In genomic region chr19:58262922-58263296, GRCh38 we compare ENCODE assay signal across 31 cellular contexts. TPM values are rescaled to one million over a fixed set of nuclear protein-coding genes. Genes with fewer than 3 reads are reported as not detected.
DNase-seq lines count a peak whose midpoint lies in the region; ATAC-seq and TF ChIP-seq lines count a peak whose summit lies in the region.
"Had no signal": no experiment of that assay in that cellular context is flagged by ENCODE, and none has a peak within 500 bp of the region (broad histone marks: within the 10 kb centered on the region; RNA-seq: fewer than 3 reads in every experiment).

No MANE protein-coding gene starts in this region.

- H3K4me1 ChIP-seq in liver (ENCODE audit: control insufficient read depth in 4 of 4, insufficient read depth in 4 of 4, low read length in 3 of 4) = no peaks in the 10 kb centered on the region
- H3K4me1 ChIP-seq in right lobe of liver = no peaks in the 10 kb centered on the region
- no peaks in the 10 kb centered on the region for H3K4me1 ChIP-seq in naive thymus-derived CD4-positive, alpha-beta T cell (ENCODE audit: control insufficient read depth in 2 of 2, insufficient read depth in 2 of 2, low read length in 2 of 2)

- 98% methylated on average over 7 of the region's 7 CpGs for WGBS in liver
- 94% methylated on average over 6 of the region's 7 CpGs for WGBS in right lobe of liver (ENCODE audit: insufficient coverage, low coverage, low lambda C conversion rate, missing lambda C conversion rate)

- TF ChIP-seq CTCF in liver (IDR thresholded peaks at IDR 0.05; ENCODE audit: low read depth, low read length, missing input control) (no peak), right lobe of liver (IDR thresholded peaks at IDR 0.05) (no peak), coronary artery (IDR thresholded peaks at IDR 0.05) (no peak), type B pancreatic cell (conservative IDR thresholded peaks at IDR 0.05) (no peak)

- DNase-seq in right lobe of liver (no peak), coronary artery (ENCODE audit: low spot score) (no peak), type B pancreatic cell (ENCODE audit: extremely low spot score, unreplicated experiment) (no peak), T-helper 2 cell (no peak)
- no peak for DNase-seq in naive thymus-derived CD4-positive, alpha-beta T cell
- no peak for DNase-seq in activated CD4-positive, alpha-beta T cell treated with anti-CD3 and anti-CD28 coated beads, Interleukin-2, amount 10 ng/mL, durations not matched to agents 24 days and 14 days
- DNase-seq: activated CD8-positive, alpha-beta T cell treated with anti-CD3 and anti-CD28 coated beads, Interleukin-2, amount 10 ng/mL, durations not matched to agents 7 days and 5 days; activated naive CD4-positive, alpha-beta T cell; activated T-cell treated with anti-CD3 and anti-CD28 coated beads, Interleukin-2, amount 50 U/mL, for 1 hour; amygdala; C1 segment of cervical spinal cord; DMS 273 treated with DMSO at 0.1 percent for 48 hours; dorsolateral prefrontal cortex; GDM1; Kasumi-1; left colon; midbrain; NCI-H1092 treated with DMSO at 0.1 percent for 48 hours; NCI-H2029 treated with DMSO at 0.1 percent for 48 hours; NCI-H510A; stimulated activated CD4-positive, alpha-beta T cell treated with anti-CD3 and anti-CD28 coated beads, Interleukin-12 subunit alpha, Interleukin-12 subunit beta, amount 100 ng/mL, for 4 hours; stimulated activated CD8-positive, alpha-beta memory T cell treated with anti-CD3 and anti-CD28 coated beads, Interleukin-4, amount 100 ng/mL, for 48 hours; T-helper 9 cell had no signal

- ATAC-seq in right lobe of liver (no peak), GM19351 (IDR thresholded peaks at IDR 0.05; ENCODE audit: unreplicated experiment) (no peak)
- no peak for ATAC-seq in naive thymus-derived CD4-positive, alpha-beta T cell
- ATAC-seq: activated CD8-positive, alpha-beta T cell treated with anti-CD3 and anti-CD28 coated beads, Interleukin-2, amount 10 ng/mL, durations not matched to agents 7 days and 5 days; left colon; SK-N-SH treated with all-trans-retinoic acid at 6 μM for 48 hours; WTC11 had no signal

- intact Hi-C loops in right lobe of liver (cut with DNase I) = no loop called here
- intact Hi-C loops in naive thymus-derived CD4-positive, alpha-beta T cell (cut with micrococcal nuclease) = no loop called here
- intact Hi-C loops in activated CD4-positive, alpha-beta T cell treated with anti-CD3 and anti-CD28 coated beads, Interleukin-2, amount 10 ng/mL, durations not matched to agents 24 days and 14 days (cut with micrococcal nuclease) = no loop called here

- CTCF ChIA-PET in naive thymus-derived CD4-positive, alpha-beta T cell (lab: Charles Lee) = no interaction called here

- H3K4me3 Mint-ChIP-seq in naive thymus-derived CD4-positive, alpha-beta T cell = peak overlapping the region in 1 of 10 donors; percentile 12
- H3K4me3 Mint-ChIP-seq in type B pancreatic cell = no peak overlapping the region
- no peak overlapping the region for H3K4me3 Mint-ChIP-seq in activated CD4-positive, alpha-beta T cell treated with anti-CD3 and anti-CD28 coated beads, Interleukin-2, amount 10 ng/mL, durations not matched to agents 24 days and 14 days
- H3K4me3 Mint-ChIP-seq: activated CD8-positive, alpha-beta T cell treated with anti-CD3 and anti-CD28 coated beads, Interleukin-2, amount 10 ng/mL, durations not matched to agents 7 days and 5 days; WTC11 had no signal

- H3K27ac ChIP-seq in liver (ENCODE audit: low read depth in 1 of 2, low read length in 2 of 2) (no peak overlapping the region), right lobe of liver (no peak overlapping the region), coronary artery (no peak overlapping the region)
- no peak overlapping the region for H3K27ac ChIP-seq in naive thymus-derived CD4-positive, alpha-beta T cell (ENCODE audit: low read depth, low read length)
- H3K27ac ChIP-seq: cardiac muscle cell, dorsolateral prefrontal cortex, neutrophil, RWPE1 had no signal

- TF ChIP-seq POLR2A in right lobe of liver (IDR thresholded peaks at IDR 0.05) = no peak

- peaks cover 11 to 80% (median 59%) of the 10 kb centered on the region in 5 donors for H3K36me3 Mint-ChIP-seq in naive thymus-derived CD4-positive, alpha-beta T cell
- peaks cover 62% of the 10 kb centered on the region for H3K36me3 Mint-ChIP-seq in type B pancreatic cell
- H3K36me3 Mint-ChIP-seq in activated CD4-positive, alpha-beta T cell treated with anti-CD3 and anti-CD28 coated beads, Interleukin-2, amount 10 ng/mL, durations not matched to agents 24 days and 14 days (ENCODE audit: low read depth) = peaks cover 81% of the 10 kb centered on the region

- H3K27ac Mint-ChIP-seq in naive thymus-derived CD4-positive, alpha-beta T cell = peak overlapping the region in 1 of 9 donors; percentile 32
- peak overlapping the region; percentile 16 for H3K27ac Mint-ChIP-seq in type B pancreatic cell
- H3K27ac Mint-ChIP-seq in activated CD4-positive, alpha-beta T cell treated with anti-CD3 and anti-CD28 coated beads, Interleukin-2, amount 10 ng/mL, durations not matched to agents 24 days and 14 days = no peak overlapping the region
- H3K27ac Mint-ChIP-seq: activated CD8-positive, alpha-beta T cell treated with anti-CD3 and anti-CD28 coated beads, Interleukin-2, amount 10 ng/mL, durations not matched to agents 7 days and 5 days; WTC11 had no signal

- peaks cover 1 to 99% (median 71%) of the 10 kb centered on the region in 11 donors for H3K9me3 Mint-ChIP-seq in naive thymus-derived CD4-positive, alpha-beta T cell
- peaks cover 16% of the 10 kb centered on the region for H3K9me3 Mint-ChIP-seq in type B pancreatic cell
- peaks cover 7% of the 10 kb centered on the region for H3K9me3 Mint-ChIP-seq in activated CD4-positive, alpha-beta T cell treated with anti-CD3 and anti-CD28 coated beads, Interleukin-2, amount 10 ng/mL, durations not matched to agents 24 days and 14 days

- POLR2A ChIA-PET in naive thymus-derived CD4-positive, alpha-beta T cell (lab: Charles Lee) = interaction anchor here (1.0 to 1.6 kb wide), 3 partner anchors 9 to 81 kb away, joined by 3 to 5 read pairs (median 3); partner anchors contain the start of gene ZNF274

- H3K36me3 ChIP-seq in liver (ENCODE audit: control insufficient read depth in 4 of 4, insufficient read depth in 3 of 4, low read depth in 1 of 4, low read length in 3 of 4) (peaks cover 0 to 46% (median 32%) of the 10 kb centered on the region in 4 donors), right lobe of liver (peaks cover 0 to 25% (median 0%) of the 10 kb centered on the region in 4 donors)
- peaks cover 6 to 81% (median 11%) of the 10 kb centered on the region in 3 experiments for H3K36me3 ChIP-seq in naive thymus-derived CD4-positive, alpha-beta T cell (ENCODE audit: control insufficient read depth in 2 of 3, insufficient read depth in 3 of 3, low read length in 3 of 3)
- H3K36me3 ChIP-seq: neutrophil had no signal

- no peaks in the 10 kb centered on the region for H3K27me3 Mint-ChIP-seq in naive thymus-derived CD4-positive, alpha-beta T cell
- H3K27me3 Mint-ChIP-seq in type B pancreatic cell = no peaks in the 10 kb centered on the region
- H3K27me3 Mint-ChIP-seq in activated CD4-positive, alpha-beta T cell treated with anti-CD3 and anti-CD28 coated beads, Interleukin-2, amount 10 ng/mL, durations not matched to agents 24 days and 14 days = no peaks in the 10 kb centered on the region

- no peaks in the 10 kb centered on the region for H3K27me3 ChIP-seq in liver (ENCODE audit: control insufficient read depth in 4 of 4, insufficient read depth in 4 of 4, low read length in 3 of 4)
- H3K27me3 ChIP-seq in right lobe of liver = no peaks in the 10 kb centered on the region
- H3K27me3 ChIP-seq in naive thymus-derived CD4-positive, alpha-beta T cell (ENCODE audit: control insufficient read depth in 2 of 2, insufficient read depth in 2 of 2, low read length in 2 of 2) = no peaks in the 10 kb centered on the region
- H3K27me3 ChIP-seq: cardiac muscle cell, dorsolateral prefrontal cortex, neutrophil had no signal

- H3K4me3 ChIP-seq in liver (ENCODE audit: low read depth in 1 of 3, low read length in 3 of 3) (peak overlapping the region in 2 of 3 donors; percentile 61 to 70), right lobe of liver (no peak overlapping the region), coronary artery (peak overlapping the region; percentile 46)
- peak overlapping the region; percentile 33 for H3K4me3 ChIP-seq in naive thymus-derived CD4-positive, alpha-beta T cell (ENCODE audit: low read length)
- H3K4me3 ChIP-seq: cardiac muscle cell, dorsolateral prefrontal cortex had no signal

- TF ChIP-seq RAD21 in liver (IDR thresholded peaks at IDR 0.05) = no peak

- H3K9ac ChIP-seq in liver (ENCODE audit: low read depth in 1 of 2, low read length in 2 of 2) = no peak overlapping the region

- H3K4me1 Mint-ChIP-seq in naive thymus-derived CD4-positive, alpha-beta T cell = no peaks in the 10 kb centered on the region
- H3K4me1 Mint-ChIP-seq in type B pancreatic cell (ENCODE audit: unreplicated experiment) = no peaks in the 10 kb centered on the region
- no peaks in the 10 kb centered on the region for H3K4me1 Mint-ChIP-seq in activated CD4-positive, alpha-beta T cell treated with anti-CD3 and anti-CD28 coated beads, Interleukin-2, amount 10 ng/mL, durations not matched to agents 24 days and 14 days
- H3K4me1 Mint-ChIP-seq: WTC11 had no signal

- H3K9me3 ChIP-seq in liver (ENCODE audit: control insufficient read depth in 4 of 4, low read length in 3 of 4) = peaks cover 77 to 87% (median 80%) of the 10 kb centered on the region in 4 donors
- H3K9me3 ChIP-seq in right lobe of liver = peaks cover 9 to 85% (median 52%) of the 10 kb centered on the region in 4 donors
- H3K9me3 ChIP-seq in naive thymus-derived CD4-positive, alpha-beta T cell (ENCODE audit: control insufficient read depth in 2 of 3, low read length in 3 of 3) = peaks cover 32 to 99% (median 69%) of the 10 kb centered on the region in 3 experiments

RNA-seq across cellular contexts. Expression of gene ZNF8, which starts 15.8 kb away (rescaled TPM):
- total RNA-seq in liver (1 to 10 TPM; 2.7 to 4.6 TPM), right lobe of liver (1 to 10 TPM; 1.0 to 2.3 (median 1.6) TPM), type B pancreatic cell (ENCODE audit: low replicate concordance) (10.8 and 16.4 TPM in 2 replicates)
- under 1 TPM; 0.37 to 0.50 TPM for polyA plus RNA-seq in liver
- 10 to 100 TPM in 2 of 5 experiments, 1 to 10 TPM in 3; 5.2 to 10.5 (median 10.0) TPM for total RNA-seq in naive thymus-derived CD4-positive, alpha-beta T cell
- polyA plus RNA-seq in naive thymus-derived CD4-positive, alpha-beta T cell = 1 to 10 TPM in 1 of 2 donors, under 1 TPM in 1; 0.97 to 1.4 TPM
- 4.8 and 5.1 TPM in 2 replicates for total RNA-seq in activated CD4-positive, alpha-beta T cell treated with anti-CD3 and anti-CD28 coated beads, Interleukin-2, amount 10 ng/mL, durations not matched to agents 24 days and 14 days

RNA-seq across cellular contexts. Expression of gene ZNF544, which starts 34.2 kb away (rescaled TPM):
- total RNA-seq in liver = 10 to 100 TPM; 14.9 to 25.2 TPM
- 1 to 10 TPM; 2.5 to 7.7 TPM for polyA plus RNA-seq in liver
- 10 to 100 TPM in 3 of 6 experiments, 1 to 10 TPM in 3; 6.1 to 16.5 (median 10.7) TPM for total RNA-seq in right lobe of liver
- 10 to 100 TPM; 19.7 to 60.7 (median 42.1) TPM for total RNA-seq in naive thymus-derived CD4-positive, alpha-beta T cell
- polyA plus RNA-seq in naive thymus-derived CD4-positive, alpha-beta T cell = 10 to 100 TPM; 21.6 to 30.8 TPM
- total RNA-seq in type B pancreatic cell (ENCODE audit: low replicate concordance) = 52.0 and 52.5 TPM in 2 replicates
- total RNA-seq in activated CD4-positive, alpha-beta T cell treated with anti-CD3 and anti-CD28 coated beads, Interleukin-2, amount 10 ng/mL, durations not matched to agents 24 days and 14 days = 52.9 and 55.5 TPM in 2 replicates
- total RNA-seq: A172 had no signal

RNA-seq across cellular contexts. Expression of gene ERVK3-1, which starts 42.3 kb away (rescaled TPM):
- total RNA-seq in liver (10 to 100 TPM; 21.4 to 28.0 TPM), right lobe of liver (10 to 100 TPM; 12.4 to 44.7 (median 15.8) TPM), type B pancreatic cell (ENCODE audit: low replicate concordance) (35.2 and 36.8 TPM in 2 replicates)
- polyA plus RNA-seq in liver = 10 to 100 TPM; 17.6 to 31.7 TPM
- total RNA-seq in naive thymus-derived CD4-positive, alpha-beta T cell = 100 to 1,000 TPM in 2 of 5 experiments, 10 to 100 TPM in 3; 59.7 to 122 (median 65.4) TPM
- polyA plus RNA-seq in naive thymus-derived CD4-positive, alpha-beta T cell = 10 to 100 TPM; 68.2 to 88.7 TPM
- 75.2 and 80.7 TPM in 2 replicates for total RNA-seq in activated CD4-positive, alpha-beta T cell treated with anti-CD3 and anti-CD28 coated beads, Interleukin-2, amount 10 ng/mL, durations not matched to agents 24 days and 14 days

Comparison
In these comparisons a context has a peak if more than half of its experiments do, and no peak if none do; other contexts are left out.
1. H3K4me3 ChIP-seq: peak in liver (2 of 3), coronary artery (single experiment) and naive thymus-derived CD4-positive, alpha-beta T cell (single experiment); none in right lobe of liver (0 of 3).